Comparison of ENCODE assay signal across 22 cellular contexts in the genomic region with DNA sequence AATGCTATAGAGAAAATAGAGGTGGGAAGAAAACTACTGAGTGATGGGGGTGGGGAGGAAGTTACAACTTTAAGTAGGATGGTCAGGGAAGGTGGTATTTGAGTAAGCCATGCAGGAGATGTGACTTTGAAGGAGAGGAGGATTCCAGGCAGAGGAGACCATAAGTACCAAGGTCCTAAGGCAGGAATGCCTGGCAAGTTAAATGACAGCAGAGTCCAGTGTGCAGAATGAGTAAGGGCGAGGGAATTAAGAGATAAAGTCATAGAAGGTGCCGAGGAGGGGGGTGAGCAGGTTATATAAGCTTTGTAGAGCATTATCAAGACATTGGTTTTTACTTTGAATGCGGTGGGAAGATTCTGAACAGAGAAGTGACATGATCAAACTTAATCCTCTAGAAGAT. TPM values are rescaled to one million over a fixed set of nuclear protein-coding genes. Genes with fewer than 3 reads are reported as not detected.
DNase-seq lines count a peak whose midpoint lies in the region; FAIRE-seq and TF ChIP-seq lines count a peak whose summit lies in the region.
"Had no signal": no experiment of that assay in that cellular context is flagged by ENCODE, and none has a peak within 500 bp of the region (broad histone marks: within the 10 kb centered on the region; RNA-seq: fewer than 3 reads in every experiment).

No MANE protein-coding gene starts in this region.

- H3K4me1 Mint-ChIP-seq in activated naive CD4-positive, alpha-beta T cell treated with anti-CD3 and anti-CD28 coated beads for 36 hours (ENCODE audit: low read depth) = peaks cover 3% of the 10 kb centered on the region
- H3K4me1 Mint-ChIP-seq: CD8-positive, alpha-beta memory T cell; IgD-negative memory B cell had no signal

- H3K9me3 ChIP-seq in muscle layer of colon (ENCODE audit: low read length) = no peaks in the 10 kb centered on the region
- no peaks in the 10 kb centered on the region for H3K9me3 ChIP-seq in uterus
- H3K9me3 ChIP-seq: HAP-1, Peyer's patch, SJCRH30 had no signal

- H3K4me3 ChIP-seq in muscle layer of colon (ENCODE audit: low read depth in 1 of 2, low read length in 2 of 2) = no peak overlapping the region
- H3K4me3 ChIP-seq in uterus = no peak overlapping the region
- H3K4me3 ChIP-seq: GM23338, HAP-1, Peyer's patch, SJCRH30 had no signal

- H3K4me3 Mint-ChIP-seq in activated naive CD4-positive, alpha-beta T cell treated with anti-CD3 and anti-CD28 coated beads for 36 hours = no peak overlapping the region
- H3K4me3 Mint-ChIP-seq: CD8-positive, alpha-beta memory T cell; GM23338; IgD-negative memory B cell had no signal

- TF ChIP-seq POLR2A in GM12891 (IDR thresholded peaks at IDR 0.05; ENCODE audit: low read depth, low read length) (no peak), uterus (IDR thresholded peaks at IDR 0.05) (no peak)

- no peaks in the 10 kb centered on the region for H3K9me3 Mint-ChIP-seq in activated naive CD4-positive, alpha-beta T cell treated with anti-CD3 and anti-CD28 coated beads for 36 hours
- H3K9me3 Mint-ChIP-seq: CD8-positive, alpha-beta memory T cell; GM23338; IgD-negative memory B cell had no signal

- H3K36me3 ChIP-seq in muscle layer of colon (ENCODE audit: insufficient read depth, low read length) (no peaks in the 10 kb centered on the region), uterus (no peaks in the 10 kb centered on the region)
- H3K36me3 ChIP-seq: HAP-1, Peyer's patch, SJCRH30 had no signal

- no peak overlapping the region for H3K27ac Mint-ChIP-seq in activated naive CD4-positive, alpha-beta T cell treated with anti-CD3 and anti-CD28 coated beads for 36 hours
- H3K27ac Mint-ChIP-seq: GM23338 had no signal

- peaks cover 33% of the 10 kb centered on the region for H3K4me1 ChIP-seq in muscle layer of colon (ENCODE audit: insufficient read depth, low read length)
- H3K4me1 ChIP-seq in uterus = peaks cover 4 to 17% of the 10 kb centered on the region in 2 donors
- H3K4me1 ChIP-seq: Peyer's patch had no signal

- no peak overlapping the region for H3K9ac ChIP-seq in muscle layer of colon (ENCODE audit: low read length)

- H3K27me3 ChIP-seq in muscle layer of colon (ENCODE audit: control insufficient read depth in 1 of 2, insufficient read depth in 2 of 2, low read length in 2 of 2) = no peaks in the 10 kb centered on the region
- no peaks in the 10 kb centered on the region for H3K27me3 ChIP-seq in uterus
- H3K27me3 ChIP-seq: Peyer's patch, SJCRH30 had no signal

- FAIRE-seq in GM12891 (lab: Jason Lieb, UNC) (peak; percentile 20), RCC 7860 (lab: Jason Lieb, UNC) (peak; percentile 17)

- intact Hi-C loops in uterus (cut with DNase I; ENCODE audit: low total_unique reads) = no loop called here
- intact Hi-C loops in activated naive CD4-positive, alpha-beta T cell treated with anti-CD3 and anti-CD28 coated beads for 36 hours (cut with micrococcal nuclease) = no loop called here

- H3K27ac ChIP-seq in muscle layer of colon (ENCODE audit: low read depth, low read length) (peak overlapping the region; percentile 12), uterus (peak overlapping the region; percentile 80 to 92), caudate nucleus (ENCODE audit: low read depth, low read length) (no peak overlapping the region)
- H3K27ac ChIP-seq: C4-2B, Peyer's patch, SJCRH30 had no signal

- DNase-seq in GM12891 (ENCODE audit: insufficient read length, low spot score) (no peak), RCC 7860 (ENCODE audit: low spot score) (peak; percentile 48), uterus (no peak), mesenteric fat pad (ENCODE audit: low spot score) (no peak), caudate nucleus (lab: John Stamatoyannopoulos, UW) (no peak)
- DNase-seq in activated naive CD4-positive, alpha-beta T cell treated with anti-CD3 and anti-CD28 coated beads for 36 hours = no peak
- DNase-seq: Calu3; CD8-positive, alpha-beta memory T cell; DMS53; NCI-H1105; NCI-H146; NCI-H2029; NCI-H2227 treated with DMSO at 0.1 percent for 48 hours; NCI-H510A; NK-92 treated with Interleukin-12 subunit alpha and Interleukin-12 subunit beta, amount 100 ng/mL, for 24 hours; Peyer's patch; SJCRH30 had no signal

- no peaks in the 10 kb centered on the region for H3K27me3 Mint-ChIP-seq in activated naive CD4-positive, alpha-beta T cell treated with anti-CD3 and anti-CD28 coated beads for 36 hours (ENCODE audit: low read depth)
- H3K27me3 Mint-ChIP-seq: IgD-negative memory B cell had no signal

- TF ChIP-seq CTCF in uterus (IDR thresholded peaks at IDR 0.05) = no peak

- no peaks in the 10 kb centered on the region for H3K36me3 Mint-ChIP-seq in activated naive CD4-positive, alpha-beta T cell treated with anti-CD3 and anti-CD28 coated beads for 36 hours (ENCODE audit: low read depth)
- H3K36me3 Mint-ChIP-seq: IgD-negative memory B cell had no signal

- CTCF ChIA-PET in activated naive CD4-positive, alpha-beta T cell treated with anti-CD3 and anti-CD28 coated beads for 36 hours (lab: Charles Lee) = no interaction called here

TF ChIP-seq in GM12891, 5 proteins besides CTCF, POLR2A, EP300 and RAD21:
- TF ChIP-seq TAF1 (IDR thresholded peaks at IDR 0.05; ENCODE audit: low read depth, low read length) (no peak), PAX5 (IDR thresholded peaks at IDR 0.05; ENCODE audit: insufficient read depth, low read length, severe bottlenecking) (no peak), POU2F2 (IDR thresholded peaks at IDR 0.05; ENCODE audit: low read depth, low read length) (no peak), POLR2AphosphoS5 (IDR thresholded peaks at IDR 0.05; ENCODE audit: low read depth, low read length) (no peak), SPI1 (IDR thresholded peaks at IDR 0.05; ENCODE audit: low read depth, low read length) (no peak)

RNA-seq across cellular contexts. Expression of a gene that starts 43.2 kb away (rescaled TPM):
- polyA plus RNA-seq in GM12891 (2012; ENCODE audit: low read depth, missing spikeins) = 5.5 TPM
- total RNA-seq in uterus (10 to 100 TPM in 1 of 4 donors, 1 to 10 TPM in 3; 7.9 to 21.0 (median 9.1) TPM), mesenteric fat pad (16.3 TPM)
- total RNA-seq in activated naive CD4-positive, alpha-beta T cell treated with anti-CD3 and anti-CD28 coated beads for 36 hours = 10 to 100 TPM in 1 of 2 experiments, 1 to 10 TPM in 1; 8.3 to 11.3 TPM
